In the genomic region with DNA sequence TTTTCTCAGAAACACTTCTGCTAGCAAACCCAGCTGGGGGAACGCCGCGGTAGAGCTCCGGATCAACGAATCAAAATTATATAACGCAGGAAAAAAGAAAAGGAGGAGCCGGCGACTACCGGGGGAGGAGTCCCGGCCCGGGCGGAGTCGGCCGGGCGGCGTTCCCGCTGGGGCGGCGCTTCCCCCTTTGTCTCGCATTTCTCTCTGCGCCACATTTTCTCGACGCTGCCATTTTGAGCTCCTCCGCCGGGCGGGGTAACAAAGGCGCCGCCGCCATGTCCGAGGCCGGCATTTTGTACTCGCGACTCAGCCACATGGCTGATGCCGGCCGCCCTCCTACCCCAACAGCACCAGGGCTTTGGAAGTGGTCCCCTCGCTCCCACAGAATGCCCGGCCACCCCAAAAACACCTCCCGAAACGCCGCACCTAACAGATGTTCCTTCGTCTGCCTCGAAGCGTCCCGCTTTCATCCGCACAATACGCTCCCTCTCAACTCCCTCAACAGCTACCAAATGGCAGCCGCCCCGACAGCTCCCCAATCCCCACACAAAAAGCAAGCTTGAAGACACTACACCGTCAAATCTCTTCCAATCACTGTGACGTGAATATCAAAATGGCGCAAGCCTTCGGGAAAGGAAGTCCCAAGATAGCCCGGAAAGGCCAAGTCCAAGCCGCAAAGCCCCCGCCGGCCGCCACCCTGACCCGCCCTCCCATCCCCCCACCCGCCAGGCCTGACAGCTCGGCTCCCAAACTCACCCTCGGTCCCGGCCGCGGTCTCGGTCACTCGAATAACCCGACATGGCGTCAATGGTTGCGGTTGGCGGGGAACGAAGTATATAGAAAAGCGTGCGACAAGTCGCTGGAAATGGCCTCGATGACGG, we compare ENCODE assay signal across 1 cellular context.
A peak's percentile ranks its signal among the peaks of the same experiment; 100 is the strongest.
TF ChIP-seq lines count a peak whose summit lies in the region.

No MANE protein-coding gene starts in this region.

TF ChIP-seq in K562, 482 proteins besides CTCF, POLR2A, EP300 and RAD21 (continues in another document):
- TF ChIP-seq CSDE1 (IDR thresholded peaks at IDR 0.05) (peak; percentile 60 to 76; a peak in 3 of 4 replicates), HCFC1 (IDR thresholded peaks at IDR 0.05; ENCODE audit: low read depth, low read length) (peak; percentile 50), ETV1 (tag; conservative IDR thresholded peaks at IDR 0.05; ENCODE audit: low read depth) (0 out of 2 replicates have a peak, but pooled peaks have one; percentile 27), ZBTB1 (CRISPR knock-in tag; IDR thresholded peaks at IDR 0.05; ENCODE audit: borderline replicate concordance, low read depth) (no peak), TCF3 (CRISPR knock-in tag; IDR thresholded peaks at IDR 0.05) (0 out of 2 replicates have a peak, but pooled peaks have one; percentile 19), KAT7 (CRISPR knock-in tag; IDR thresholded peaks at IDR 0.05; ENCODE audit: borderline replicate concordance) (peak; percentile 37), TBL1XR1 (IDR thresholded peaks at IDR 0.05; ENCODE audit: low read length in 2 of 2) (0 out of 4 replicates have a peak, but pooled peaks of 1 of the 2 experiments have one; percentile 47), FUS (optimal IDR thresholded peaks at IDR 0.05; ENCODE audit: low read depth, low read length) (no peak), FOXK2 (conservative IDR thresholded peaks at IDR 0.05 in 1 of 2, IDR thresholded peaks at IDR 0.05 in 1 of 2; ENCODE audit: low read depth in 2 of 2) (0 out of 4 replicates have a peak, but pooled peaks of 1 of the 2 experiments have one; percentile 9), MNT (conservative IDR thresholded peaks at IDR 0.05) (peak; percentile 49 to 64), SOX6 (IDR thresholded peaks at IDR 0.05) (no peak), MED1 (CRISPR knock-in tag; IDR thresholded peaks at IDR 0.05; ENCODE audit: borderline replicate concordance) (0 out of 2 replicates have a peak, but pooled peaks have one; percentile 49), THRAP3 (IDR thresholded peaks at IDR 0.05; ENCODE audit: borderline replicate concordance) (peak; percentile 60; the same call in 1 of the 2 replicates), ZBTB17 (CRISPR knock-in tag; IDR thresholded peaks at IDR 0.05) (peak; percentile 66; the same call in 1 of the 2 replicates), RBFOX2 (IDR thresholded peaks at IDR 0.05; ENCODE audit: low read depth, low read length) (peak; percentile 99), TEAD1 (CRISPR knock-in tag; IDR thresholded peaks at IDR 0.05) (peak; percentile 4 to 80; a peak in 3 of 4 replicates), CHD2 (IDR thresholded peaks at IDR 0.05; ENCODE audit: low read depth, low read length) (0 out of 2 replicates have a peak, but pooled peaks have one; percentile 6), C11orf30 (IDR thresholded peaks at IDR 0.05; ENCODE audit: low read depth) (peak; percentile 41; the same call in 1 of the 2 replicates), HDGF (IDR thresholded peaks at IDR 0.05) (peak; percentile 38; the same call in 1 of the 2 replicates), ZBTB26 (CRISPR knock-in tag; IDR thresholded peaks at IDR 0.05) (peak; percentile 60; the same call in 1 of the 2 replicates), ZBTB33 (CRISPR knock-in tag; IDR thresholded peaks at IDR 0.05) (0 out of 2 replicates have a peak, but pooled peaks have one; percentile 21), ETS2 (tag; IDR thresholded peaks at IDR 0.05; ENCODE audit: borderline replicate concordance, poor library complexity, severe bottlenecking) (no peak), ZKSCAN1 (IDR thresholded peaks at IDR 0.05; ENCODE audit: low read depth, low read length) (no peak), PHB2 (IDR thresholded peaks at IDR 0.05; ENCODE audit: low read depth) (0 out of 2 replicates have a peak, but pooled peaks have one; percentile 13), CREB1 (IDR thresholded peaks at IDR 0.05) (no peak; the same call in 1 of the 2 replicates), CREB1 (CRISPR knock-in tag; IDR thresholded peaks at IDR 0.05) (no peak; the same call in 1 of the 2 replicates), EP400 (IDR thresholded peaks at IDR 0.05) (peak; percentile 97), KLF10 (CRISPR knock-in tag; IDR thresholded peaks at IDR 0.05) (no peak), CXXC5 (CRISPR knock-in tag; IDR thresholded peaks at IDR 0.05) (peak; percentile 71), LEF1 (IDR thresholded peaks at IDR 0.05) (no peak), U2AF2 (optimal IDR thresholded peaks at IDR 0.05; ENCODE audit: low read depth, low read length) (no peak), HDAC1 (IDR thresholded peaks at IDR 0.05) (peak in 1 of 2 experiments; percentile 13; a peak in 1 of 4 replicates), MITF (IDR thresholded peaks at IDR 0.05) (no peak), ESRRA (IDR thresholded peaks at IDR 0.05; ENCODE audit: borderline replicate concordance, low read depth) (no peak), ZZZ3 (IDR thresholded peaks at IDR 0.05) (no peak), BRCA1 (IDR thresholded peaks at IDR 0.05) (no peak), BRCA1 (CRISPR knock-in tag; IDR thresholded peaks at IDR 0.05) (0 out of 2 replicates have a peak, but pooled peaks have one; percentile 70), CBX2 (IDR thresholded peaks at IDR 0.05; ENCODE audit: insufficient read depth, low read length, poor library complexity, severe bottlenecking) (no peak), ZNF668 (CRISPR knock-in tag; IDR thresholded peaks at IDR 0.05) (no peak), STAT6 (CRISPR knock-in tag; IDR thresholded peaks at IDR 0.05) (no peak), TRIM25 (IDR thresholded peaks at IDR 0.05; ENCODE audit: borderline replicate concordance) (0 out of 2 replicates have a peak, but pooled peaks have one; percentile 81), NR2F6 (CRISPR knock-in tag; IDR thresholded peaks at IDR 0.05) (no peak)
- TF ChIP-seq, protein P1, sequence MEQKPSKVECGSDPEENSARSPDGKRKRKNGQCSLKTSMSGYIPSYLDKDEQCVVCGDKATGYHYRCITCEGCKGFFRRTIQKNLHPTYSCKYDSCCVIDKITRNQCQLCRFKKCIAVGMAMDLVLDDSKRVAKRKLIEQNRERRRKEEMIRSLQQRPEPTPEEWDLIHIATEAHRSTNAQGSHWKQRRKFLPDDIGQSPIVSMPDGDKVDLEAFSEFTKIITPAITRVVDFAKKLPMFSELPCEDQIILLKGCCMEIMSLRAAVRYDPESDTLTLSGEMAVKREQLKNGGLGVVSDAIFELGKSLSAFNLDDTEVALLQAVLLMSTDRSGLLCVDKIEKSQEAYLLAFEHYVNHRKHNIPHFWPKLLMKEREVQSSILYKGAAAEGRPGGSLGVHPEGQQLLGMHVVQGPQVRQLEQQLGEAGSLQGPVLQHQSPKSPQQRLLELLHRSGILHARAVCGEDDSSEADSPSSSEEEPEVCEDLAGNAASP (IDR thresholded peaks at IDR 0.05), result no peak
